Comparison of ENCODE assay signal across 16 cellular contexts in genomic region chr2:173547493-173547892, GRCh38.
DNase-seq lines count a peak whose midpoint lies in the region; ATAC-seq and TF ChIP-seq lines count a peak whose summit lies in the region.
"Had no signal": no experiment of that assay in that cellular context is flagged by ENCODE, and none has a peak within 500 bp of the region (broad histone marks: within the 10 kb centered on the region; RNA-seq: fewer than 3 reads in every experiment).

No MANE protein-coding gene starts in this region.

- in situ Hi-C loops in HAP-1 (cut with MboI; ENCODE audit: low sequenced_read_pairs) = no loop called here

- H2BK120ac ChIP-seq in mesenchymal stem cell (ENCODE audit: low read depth, low read length) = no peak overlapping the region

- TF ChIP-seq CTCF in DND-41 (IDR thresholded peaks at IDR 0.05; ENCODE audit: borderline replicate concordance, extremely low read depth, low read length, poor library complexity, severe bottlenecking) (no peak), Loucy (conservative IDR thresholded peaks at IDR 0.05; ENCODE audit: low read length) (no peak), OCI-LY3 (IDR thresholded peaks at IDR 0.05; ENCODE audit: low read depth, low read length) (no peak), OCI-LY7 (conservative IDR thresholded peaks at IDR 0.05; ENCODE audit: low read length) (no peak)

- H4K91ac ChIP-seq in mesenchymal stem cell (ENCODE audit: low read length) = no peak overlapping the region

- 96% methylated on average over 6 of the region's 6 CpGs for WGBS in mesenchymal stem cell

- H3K9me2 ChIP-seq in Loucy (replicated peaks; ENCODE audit: low read depth, low read length) = no peaks in the 10 kb centered on the region
- no peaks in the 10 kb centered on the region for H3K9me2 ChIP-seq in OCI-LY7 (ENCODE audit: insufficient read depth, low read length)

- H3K18ac ChIP-seq in mesenchymal stem cell (ENCODE audit: low read depth in 1 of 2, low read length in 2 of 2) = no peak overlapping the region

- no peak overlapping the region for H3K14ac ChIP-seq in mesenchymal stem cell (ENCODE audit: low read length in 2 of 2)

- H3K4me2 ChIP-seq in DND-41 (ENCODE audit: insufficient read depth, low read length) (no peak overlapping the region), Loucy (ENCODE audit: low read depth, low read length, poor library complexity, severe bottlenecking) (peak overlapping the region; percentile 47), OCI-LY3 (ENCODE audit: low read length) (peak overlapping the region; percentile 30), mesenchymal stem cell (ENCODE audit: low read length, poor library complexity, severe bottlenecking) (no peak overlapping the region), OCI-LY7 (ENCODE audit: low read length) (no peak overlapping the region)
- H3K4me2 ChIP-seq: GM23338 had no signal

- peak overlapping the region; percentile 85 for H2AK5ac ChIP-seq in mesenchymal stem cell (ENCODE audit: low read length, severe bottlenecking)

- H3K23ac ChIP-seq in mesenchymal stem cell (ENCODE audit: low read length in 2 of 2) = no peak overlapping the region

- no peaks in the 10 kb centered on the region for H3K79me2 ChIP-seq in DND-41 (ENCODE audit: insufficient read depth, low read length)
- H3K79me2 ChIP-seq in Loucy (ENCODE audit: insufficient read depth, low read length) = no peaks in the 10 kb centered on the region
- no peaks in the 10 kb centered on the region for H3K79me2 ChIP-seq in OCI-LY3 (ENCODE audit: low read length)
- H3K79me2 ChIP-seq in OCI-LY7 (ENCODE audit: insufficient read depth, low read depth, low read length) = no peaks in the 10 kb centered on the region

- peaks cover 40% of the 10 kb centered on the region for H3K4me1 ChIP-seq in DND-41 (ENCODE audit: insufficient read depth, low read length)
- H3K4me1 ChIP-seq in Loucy (ENCODE audit: insufficient read depth, low read length, poor library complexity, severe bottlenecking) = peaks cover 40% of the 10 kb centered on the region
- H3K4me1 ChIP-seq in OCI-LY3 (ENCODE audit: low read length) = no peaks in the 10 kb centered on the region
- peaks cover 3% of the 10 kb centered on the region for H3K4me1 ChIP-seq in mesenchymal stem cell (ENCODE audit: control insufficient read depth, insufficient read depth, low read depth, low read length)
- no peaks in the 10 kb centered on the region for H3K4me1 ChIP-seq in HAP-1
- no peaks in the 10 kb centered on the region for H3K4me1 ChIP-seq in OCI-LY7 (ENCODE audit: insufficient read depth, low read length, poor library complexity, severe bottlenecking)

- CTCF ChIA-PET in OCI-LY7 (lab: Charles Lee; ENCODE audit: unreplicated experiment) = no interaction called here

- no peak overlapping the region for H3K4me3 ChIP-seq in DND-41 (ENCODE audit: low read depth in 1 of 2, low read length in 2 of 2)
- peak overlapping the region; percentile 16 for H3K4me3 ChIP-seq in Loucy (ENCODE audit: low read length, poor library complexity, severe bottlenecking)
- H3K4me3 ChIP-seq in OCI-LY3 (ENCODE audit: low read length) = peak overlapping the region; percentile 14; the same call in 1 of the 2 replicates
- H3K4me3 ChIP-seq in mesenchymal stem cell (ENCODE audit: insufficient read depth in 1 of 2, low read depth in 1 of 2, low read length in 2 of 2) = no peak overlapping the region
- H3K4me3 ChIP-seq in HAP-1 = no peak overlapping the region
- H3K4me3 ChIP-seq in OCI-LY7 (ENCODE audit: low read depth, low read length, poor library complexity, severe bottlenecking) = no peak overlapping the region
- H3K4me3 ChIP-seq: BLaER1 treated with 17β-estradiol and CSF1 and Interleukin-3, amounts not matched to agents 10 nM and 100 nM; GM23338 had no signal

- intact Hi-C loops in OCI-LY7 (cut with micrococcal nuclease; ENCODE audit: unreplicated experiment) = no loop called here

- no peaks in the 10 kb centered on the region for H3K36me3 ChIP-seq in DND-41 (ENCODE audit: insufficient read depth, low read length)
- H3K36me3 ChIP-seq in Loucy (ENCODE audit: insufficient read depth, low read length) = no peaks in the 10 kb centered on the region
- H3K36me3 ChIP-seq in OCI-LY3 (replicated peaks; ENCODE audit: low read depth, low read length) = no peaks in the 10 kb centered on the region
- H3K36me3 ChIP-seq in mesenchymal stem cell (ENCODE audit: control insufficient read depth in 1 of 2, insufficient read depth in 2 of 2, low read depth in 1 of 2, low read length in 2 of 2) = no peaks in the 10 kb centered on the region
- H3K36me3 ChIP-seq in HAP-1 (replicated peaks) = no peaks in the 10 kb centered on the region
- no peaks in the 10 kb centered on the region for H3K36me3 ChIP-seq in OCI-LY7 (ENCODE audit: insufficient read depth, low read length)
- H3K36me3 ChIP-seq: BLaER1 treated with 17β-estradiol and CSF1 and Interleukin-3, amounts not matched to agents 10 nM and 100 nM had no signal

- no peaks in the 10 kb centered on the region for H3K9me3 ChIP-seq in DND-41 (ENCODE audit: insufficient read depth, low read length, severe bottlenecking)
- no peaks in the 10 kb centered on the region for H3K9me3 ChIP-seq in Loucy (ENCODE audit: insufficient read depth, low read depth, low read length)
- no peaks in the 10 kb centered on the region for H3K9me3 ChIP-seq in OCI-LY3 (ENCODE audit: insufficient read depth, low read length)
- no peaks in the 10 kb centered on the region for H3K9me3 ChIP-seq in mesenchymal stem cell (ENCODE audit: control insufficient read depth, low read length)
- no peaks in the 10 kb centered on the region; the same call in 1 of the 2 replicates for H3K9me3 ChIP-seq in HAP-1
- H3K9me3 ChIP-seq in OCI-LY7 (ENCODE audit: low read length) = no peaks in the 10 kb centered on the region

- H2BK5ac ChIP-seq in mesenchymal stem cell (ENCODE audit: low read depth, low read length, poor library complexity, severe bottlenecking) = no peak overlapping the region

- H3K4ac ChIP-seq in mesenchymal stem cell (ENCODE audit: low read depth in 1 of 2, low read length in 2 of 2) = no peak overlapping the region

- peak; percentile 22; the same call in 1 of the 3 replicates for ATAC-seq in DND-41 (ENCODE audit: insufficient read depth, low read depth)
- ATAC-seq: CD8-positive, alpha-beta T cell; GM23338; HCT116 had no signal

- no peak overlapping the region for H2BK15ac ChIP-seq in mesenchymal stem cell (ENCODE audit: low read depth, poor library complexity, severe bottlenecking)

- H3K79me1 ChIP-seq in mesenchymal stem cell (replicated peaks; ENCODE audit: low read length, poor library complexity, severe bottlenecking) = peaks cover 2% of the 10 kb centered on the region

- no TSS peak for BruUV-seq in OCI-LY7 (replicated peaks; lab: Mats Ljungman, UMichigan)

- peaks cover 15% of the 10 kb centered on the region; the same call in 1 of the 2 replicates for H3F3A ChIP-seq in Loucy (ENCODE audit: low read depth)

- H3K27ac ChIP-seq in DND-41 (ENCODE audit: low read length) (peak overlapping the region; percentile 45; the same call in 1 of the 2 replicates), OCI-LY3 (ENCODE audit: low read length) (no peak overlapping the region), mesenchymal stem cell (ENCODE audit: low read length, poor library complexity, severe bottlenecking) (no peak overlapping the region), OCI-LY7 (ENCODE audit: low read depth, low read length, poor library complexity, severe bottlenecking) (no peak overlapping the region)
- H3K27ac ChIP-seq: BLaER1 treated with 17β-estradiol and CSF1 and Interleukin-3, amounts not matched to agents 10 nM and 100 nM had no signal

- POLR2A ChIA-PET in OCI-LY7 (lab: Charles Lee) = interaction anchor here (0.6 kb wide), 1 partner anchor 68 kb away, joined by 3 read pairs; no protein-coding TSS in a partner anchor

- H2BK12ac ChIP-seq in mesenchymal stem cell (ENCODE audit: low read length in 2 of 2) = no peak overlapping the region

- no peaks in the 10 kb centered on the region for H4K20me1 ChIP-seq in DND-41 (ENCODE audit: insufficient read depth, low read length)
- no peaks in the 10 kb centered on the region for H4K20me1 ChIP-seq in Loucy (ENCODE audit: insufficient read depth, low read length, poor library complexity, severe bottlenecking)
- no peaks in the 10 kb centered on the region for H4K20me1 ChIP-seq in OCI-LY3 (ENCODE audit: insufficient read depth, low read length)
- no peaks in the 10 kb centered on the region for H4K20me1 ChIP-seq in OCI-LY7 (ENCODE audit: insufficient read depth, low read length)
- H4K20me1 ChIP-seq: BLaER1 treated with 17β-estradiol and CSF1 and Interleukin-3, amounts not matched to agents 10 nM and 100 nM had no signal

- H2AFZ ChIP-seq in DND-41 (ENCODE audit: low read depth, low read length) (no peak overlapping the region), Loucy (ENCODE audit: low read length) (peak overlapping the region; percentile 26; the same call in 1 of the 2 replicates), OCI-LY3 (ENCODE audit: low read depth, low read length) (no peak overlapping the region), mesenchymal stem cell (ENCODE audit: low read depth, low read length) (no peak overlapping the region), OCI-LY7 (ENCODE audit: low read length) (no peak overlapping the region)
- H2AFZ ChIP-seq: GM23338 had no signal

- DNase-seq in DND-41 = peak; percentile 7
- no peak for DNase-seq in mesenchymal stem cell
- DNase-seq in NCI-H1048 (lab: John Stamatoyannopoulos, UW) = no peak
- DNase-seq in HAP-1 (ENCODE audit: low spot score in 2 of 2) = no peak
- no peak for DNase-seq in hippocampal formation (lab: John Stamatoyannopoulos, UW)
- no peak for DNase-seq in OCI-LY7 (ENCODE audit: low spot score)
- DNase-seq: CD8-positive, alpha-beta T cell; DMS 273 treated with DMSO at 0.1 percent for 48 hours; DMS53; HFFc6; IMR-90 had no signal

- H3K9ac ChIP-seq in DND-41 (ENCODE audit: low read depth, low read length) = no peak overlapping the region
- H3K9ac ChIP-seq in Loucy (ENCODE audit: low read depth, low read length, poor library complexity, severe bottlenecking) = peak overlapping the region; percentile 21
- H3K9ac ChIP-seq in OCI-LY3 (ENCODE audit: low read length) = no peak overlapping the region
- H3K9ac ChIP-seq in mesenchymal stem cell (ENCODE audit: low read length) = no peak overlapping the region
- H3K9ac ChIP-seq: BLaER1 treated with 17β-estradiol and CSF1 and Interleukin-3, amounts not matched to agents 10 nM and 100 nM had no signal

- no peaks in the 10 kb centered on the region for H3K27me3 ChIP-seq in DND-41 (ENCODE audit: insufficient read depth, low read length, poor library complexity)
- no peaks in the 10 kb centered on the region for H3K27me3 ChIP-seq in Loucy (ENCODE audit: insufficient read depth, low read length, poor library complexity, severe bottlenecking)
- H3K27me3 ChIP-seq in OCI-LY3 (ENCODE audit: low read depth, low read length) = peaks cover 22% of the 10 kb centered on the region
- H3K27me3 ChIP-seq in mesenchymal stem cell (ENCODE audit: control insufficient read depth in 1 of 2, insufficient read depth in 1 of 2, low read length in 2 of 2) = peaks cover 0 to 6% of the 10 kb centered on the region in 2 experiments
- H3K27me3 ChIP-seq in HAP-1 (ENCODE audit: low read depth) = no peaks in the 10 kb centered on the region
- H3K27me3 ChIP-seq: BLaER1 treated with 17β-estradiol and CSF1 and Interleukin-3, amounts not matched to agents 10 nM and 100 nM had no signal

- no peak overlapping the region for H4K8ac ChIP-seq in mesenchymal stem cell (ENCODE audit: low read length)

Comparison
In these comparisons a context has a peak if more than half of its experiments do, and no peak if none do; other contexts are left out.
1. H3K4me2 ChIP-seq: peak in Loucy (single experiment) and OCI-LY3 (single experiment); none in DND-41 (single experiment), mesenchymal stem cell (single experiment) and OCI-LY7 (single experiment).
2. H3K4me3 ChIP-seq: peak in Loucy (single experiment) and OCI-LY3 (single experiment); none in DND-41 (0 of 2), mesenchymal stem cell (0 of 2), HAP-1 (single experiment) and OCI-LY7 (single experiment).